1 cellular context compared by ENCODE assay signal in the genomic region with DNA sequence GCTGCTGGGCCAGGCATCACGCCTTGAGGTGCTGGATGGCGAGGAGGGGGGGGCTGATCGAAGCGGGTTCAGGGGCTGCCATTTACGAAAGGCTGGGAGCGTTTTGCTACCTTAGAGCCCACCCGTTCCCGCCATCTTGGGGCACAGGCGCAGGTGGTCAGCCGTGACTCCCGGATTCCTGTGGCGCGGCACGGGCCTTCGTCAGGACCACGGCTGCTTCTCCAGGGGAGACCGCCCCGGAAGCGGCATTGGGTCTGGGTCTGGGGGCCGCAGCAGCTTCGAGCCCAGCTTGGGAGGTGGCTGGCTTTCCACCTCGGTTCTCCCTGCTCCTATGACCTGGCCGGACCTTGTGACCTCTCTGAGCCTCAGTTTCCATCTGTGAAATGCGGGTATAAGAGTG.
TF ChIP-seq lines count a peak whose summit lies in the region.

No MANE protein-coding gene starts in this region.

TF ChIP-seq in H1, 55 proteins besides CTCF, POLR2A, EP300 and RAD21:
- TF ChIP-seq, protein P1, sequence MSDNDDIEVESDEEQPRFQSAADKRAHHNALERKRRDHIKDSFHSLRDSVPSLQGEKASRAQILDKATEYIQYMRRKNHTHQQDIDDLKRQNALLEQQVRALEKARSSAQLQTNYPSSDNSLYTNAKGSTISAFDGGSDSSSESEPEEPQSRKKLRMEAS (IDR thresholded peaks at IDR 0.05): no peak
- no peak for TF ChIP-seq YY1 (IDR thresholded peaks at IDR 0.05; ENCODE audit: low read depth, low read length)
- TF ChIP-seq SIRT6 (IDR thresholded peaks at IDR 0.05; ENCODE audit: low read length): no peak
- TF ChIP-seq GABPA (IDR thresholded peaks at IDR 0.05; ENCODE audit: borderline replicate concordance, insufficient read depth, low read length): no peak
- TF ChIP-seq E2F6 (IDR thresholded peaks at IDR 0.05): no peak
- TF ChIP-seq FOSL1 (IDR thresholded peaks at IDR 0.05; ENCODE audit: insufficient read depth, low read depth, low read length): no peak
- TF ChIP-seq RFX5 (IDR thresholded peaks at IDR 0.05; ENCODE audit: borderline replicate concordance, low read depth, low read length): no peak
- no peak for TF ChIP-seq NRF1 (IDR thresholded peaks at IDR 0.05; ENCODE audit: low read depth, low read length)
- TF ChIP-seq ATF2 (IDR thresholded peaks at IDR 0.05; ENCODE audit: low read length): no peak
- TF ChIP-seq SP1 (IDR thresholded peaks at IDR 0.05; ENCODE audit: low read depth, low read length): no peak
- no peak for TF ChIP-seq KDM4A (IDR thresholded peaks at IDR 0.05; ENCODE audit: low read depth, low read length, severe bottlenecking)
- TF ChIP-seq CEBPB (IDR thresholded peaks at IDR 0.05; ENCODE audit: low read depth, low read length): no peak
- no peak for TF ChIP-seq SIX5 (IDR thresholded peaks at IDR 0.05; ENCODE audit: low read depth, low read length)
- TF ChIP-seq SRF (IDR thresholded peaks at IDR 0.05; ENCODE audit: low read depth, low read length): no peak
- TF ChIP-seq RBBP5 (IDR thresholded peaks at IDR 0.05; ENCODE audit: borderline replicate concordance, low read depth, low read length): no peak
- no peak for TF ChIP-seq USF2 (IDR thresholded peaks at IDR 0.05; ENCODE audit: low read length)
- TF ChIP-seq CHD1 (IDR thresholded peaks at IDR 0.05; ENCODE audit: low read depth, low read length): no peak
- no peak for TF ChIP-seq PHF8 (conservative IDR thresholded peaks at IDR 0.05; ENCODE audit: low read depth, low read length)
- no peak for TF ChIP-seq TBP (IDR thresholded peaks at IDR 0.05; ENCODE audit: low read depth, low read length)
